25 cellular contexts compared by ENCODE assay signal in genomic region chr17:77792626-77793025, GRCh38.
DNase-seq lines count a peak whose midpoint lies in the region; FAIRE-seq and TF ChIP-seq lines count a peak whose summit lies in the region.
"Had no signal": no experiment of that assay in that cellular context is flagged by ENCODE, and none has a peak within 500 bp of the region (broad histone marks: within the 10 kb centered on the region; RNA-seq: fewer than 3 reads in every experiment).

No MANE protein-coding gene starts in this region.

- peak; percentile 31 for DNase-seq in cardiac septum (ENCODE audit: low spot score)
- DNase-seq in right atrium auricular region (ENCODE audit: low spot score), result no peak
- DNase-seq in H1 (ENCODE audit: low read depth in 1 of 2, low spot score in 2 of 2), result no peak
- no peak for DNase-seq in neural progenitor cell (ENCODE audit: low spot score)
- DNase-seq in spleen, result peak; percentile 28
- no peak for DNase-seq in SW480 (ENCODE audit: low spot score)
- DNase-seq in small intestine, result no peak
- DNase-seq in activated T-cell treated with anti-CD3 and anti-CD28 coated beads, Interleukin-2, amount 50 U/mL, for 48 hours, result no peak
- DNase-seq: 8988T; ACHN; AML-193; BE2C; Calu3; CD4-positive, alpha-beta memory T cell; COR-L47; DMS53; DMS79 treated with DMSO at 0.1 percent for 48 hours; GF-D8; GOT3; H7; HCEC 1CT had no signal

- no peak overlapping the region for H2AK5ac ChIP-seq in H1 (ENCODE audit: low read depth, low read length)

- H2AFZ ChIP-seq in H1 (ENCODE audit: low read length) (no peak overlapping the region), neural progenitor cell (replicated peaks) (no peak overlapping the region)

- H3K9ac ChIP-seq in H1 (replicated peaks in 1 of 4; ENCODE audit: extremely low read depth in 1 of 4, low read depth in 3 of 4, low read length in 3 of 4) (no peak overlapping the region), neural progenitor cell (no peak overlapping the region)
- H3K9ac ChIP-seq: BLaER1 treated with 17β-estradiol and CSF1 and Interleukin-3, amounts not matched to agents 10 nM and 100 nM had no signal

- no peaks in the 10 kb centered on the region for H4K20me1 ChIP-seq in H1 (replicated peaks in 1 of 2; ENCODE audit: control insufficient read depth in 1 of 2, insufficient read depth in 2 of 2, low read length in 2 of 2)
- no peaks in the 10 kb centered on the region for H4K20me1 ChIP-seq in neural progenitor cell (ENCODE audit: low read depth)
- H4K20me1 ChIP-seq: BLaER1 treated with 17β-estradiol and CSF1 and Interleukin-3, amounts not matched to agents 10 nM and 100 nM had no signal

- H3K79me2 ChIP-seq in H1 (ENCODE audit: control insufficient read depth in 1 of 2, insufficient read depth in 2 of 2, low read length in 2 of 2), result no peaks in the 10 kb centered on the region
- no peaks in the 10 kb centered on the region for H3K79me2 ChIP-seq in neural progenitor cell (ENCODE audit: low read depth)

- no peaks in the 10 kb centered on the region for H3K27me3 ChIP-seq in right atrium auricular region
- H3K27me3 ChIP-seq in H1 (replicated peaks in 1 of 4; ENCODE audit: control insufficient read depth in 3 of 4, extremely low read depth in 1 of 4, insufficient read depth in 3 of 4, low read length in 3 of 4), result peaks cover 28 to 60% (median 54%) of the 10 kb centered on the region in 4 experiments
- peaks cover 61% of the 10 kb centered on the region for H3K27me3 ChIP-seq in neural progenitor cell
- peaks cover 0 to 54% (median 5%) of the 10 kb centered on the region in 7 donors for H3K27me3 ChIP-seq in spleen (replicated peaks in 1 of 7)
- H3K27me3 ChIP-seq in small intestine (ENCODE audit: control insufficient read depth in 2 of 2, insufficient read depth in 2 of 2, low read length in 2 of 2), result no peaks in the 10 kb centered on the region
- H3K27me3 ChIP-seq: BE2C; BLaER1 treated with 17β-estradiol and CSF1 and Interleukin-3, amounts not matched to agents 10 nM and 100 nM had no signal

- peak overlapping the region; percentile 80; the same call in 1 of the 2 replicates for H2BK20ac ChIP-seq in H1 (ENCODE audit: low read length)

- H3K9me3 Mint-ChIP-seq in neural progenitor cell, result no peaks in the 10 kb centered on the region

- H3K36me3 Mint-ChIP-seq in neural progenitor cell, result no peaks in the 10 kb centered on the region
- H3K36me3 Mint-ChIP-seq: CD4-positive, alpha-beta memory T cell had no signal

- H2BK120ac ChIP-seq in H1 (replicated peaks; ENCODE audit: low read depth, low read length), result no peak overlapping the region

- H3K4me1 ChIP-seq in right atrium auricular region, result no peaks in the 10 kb centered on the region
- peaks cover 5 to 17% (median 10%) of the 10 kb centered on the region in 4 experiments for H3K4me1 ChIP-seq in H1 (replicated peaks in 1 of 4; ENCODE audit: control insufficient read depth in 3 of 4, insufficient read depth in 4 of 4, low read length in 3 of 4)
- peaks cover 11% of the 10 kb centered on the region for H3K4me1 ChIP-seq in neural progenitor cell
- peaks cover 0 to under 1% (median 0%) of the 10 kb centered on the region in 6 donors for H3K4me1 ChIP-seq in spleen
- H3K4me1 ChIP-seq in small intestine (ENCODE audit: control insufficient read depth in 2 of 2, insufficient read depth in 1 of 2, low read depth in 1 of 2, low read length in 1 of 2), result no peaks in the 10 kb centered on the region
- H3K4me1 ChIP-seq: A549, BE2C had no signal

- no peak overlapping the region for H3K4me3 Mint-ChIP-seq in neural progenitor cell
- H3K4me3 Mint-ChIP-seq: CD4-positive, alpha-beta memory T cell had no signal

- H4K91ac ChIP-seq in H1 (replicated peaks; ENCODE audit: insufficient read length, low read length), result no peak overlapping the region

- H2BK12ac ChIP-seq in H1 (ENCODE audit: low read depth, low read length), result peak overlapping the region; percentile 29; the same call in 1 of the 2 replicates

- 84% methylated on average over 10 of the region's 10 CpGs; no CpG with 5 or more reads in 1 of the 2 experiments for WGBS in H1 (ENCODE audit: extremely low coverage in 1 of 2, insufficient coverage in 1 of 2, insufficient read length in 1 of 2, insufficient replicate concordance in 2 of 2, low coverage in 1 of 2, low lambda C conversion rate in 2 of 2, missing lambda C conversion rate in 1 of 2), 2 experiments
- WGBS in spleen, 5 donors, result 75 to 92% (median 86%) methylated on average over 6 to 10 of the region's 10 CpGs
- 63 to 86% (median 82%) methylated on average over 8 to 10 of the region's 10 CpGs for WGBS in small intestine, 3 donors

- FAIRE-seq in H1 (lab: Jason Lieb, UNC) (no peak), small intestine (lab: Jason Lieb, UNC) (no peak)
- FAIRE-seq: A549, GM12891, GM18507 had no signal

- H3K4ac ChIP-seq in H1 (replicated peaks; ENCODE audit: insufficient read length, low read depth, low read length), result no peak overlapping the region

- TF ChIP-seq EP300 in H1 (IDR thresholded peaks at IDR 0.05; ENCODE audit: borderline replicate concordance in 1 of 2, low read depth in 2 of 2, low read length in 2 of 2), result no peak

- H3K18ac ChIP-seq in H1 (ENCODE audit: extremely low read depth, low read length), result peak overlapping the region; percentile 48; the same call in 1 of the 2 replicates

- no peak overlapping the region for H4K5ac ChIP-seq in H1 (ENCODE audit: insufficient read length, low read depth, low read length)

- H4K8ac ChIP-seq in H1 (ENCODE audit: extremely low read depth, insufficient read depth, low read length), result no peak overlapping the region; the same call in 1 of the 2 replicates

- CTCF ChIA-PET in H1 (lab: Charles Lee; ENCODE audit: partially characterized antibody), result interaction anchor here (0.8 to 1.2 kb wide), 3 partner anchors 49 to 100 kb away, joined by 3 read pairs; no protein-coding TSS in a partner anchor

- no peak overlapping the region for H3K14ac ChIP-seq in H1 (ENCODE audit: insufficient read length)

- POLR2A ChIA-PET in H1 (lab: Charles Lee; ENCODE audit: partially characterized antibody), result no interaction called here

- H3K27me3 Mint-ChIP-seq in neural progenitor cell (ENCODE audit: insufficient read depth, low read depth), result peaks cover 22% of the 10 kb centered on the region
- H3K27me3 Mint-ChIP-seq: CD4-positive, alpha-beta memory T cell had no signal

- H3K4me2 ChIP-seq in H1 (ENCODE audit: insufficient read depth in 1 of 2, low read depth in 2 of 2, low read length in 2 of 2) (no peak overlapping the region), neural progenitor cell (no peak overlapping the region)
- H3K4me2 ChIP-seq: A549; BLaER1 treated with 17β-estradiol and CSF1 and Interleukin-3, amounts not matched to agents 10 nM and 100 nM had no signal

- no peaks in the 10 kb centered on the region for H3K9me3 ChIP-seq in right atrium auricular region
- H3K9me3 ChIP-seq in H1 (ENCODE audit: insufficient read depth in 2 of 2, low read depth in 1 of 2, low read length in 1 of 2), result no peaks in the 10 kb centered on the region
- H3K9me3 ChIP-seq in neural progenitor cell (ENCODE audit: low read depth), result no peaks in the 10 kb centered on the region
- H3K9me3 ChIP-seq in spleen, result no peaks in the 10 kb centered on the region
- no peaks in the 10 kb centered on the region for H3K9me3 ChIP-seq in small intestine (ENCODE audit: control insufficient read depth, low read depth)
- H3K9me3 ChIP-seq: A549; BE2C; BLaER1 treated with 17β-estradiol and CSF1 and Interleukin-3, amounts not matched to agents 10 nM and 100 nM had no signal

- no peak for TF ChIP-seq RAD21 in H1 (IDR thresholded peaks at IDR 0.05 in 1 of 2, conservative IDR thresholded peaks at IDR 0.05 in 1 of 2; ENCODE audit: low read depth in 2 of 2, low read length in 2 of 2)

- no peak overlapping the region for H3K27ac ChIP-seq in right atrium auricular region
- no peak overlapping the region for H3K27ac ChIP-seq in H1 (ENCODE audit: low read depth, low read length)
- H3K27ac ChIP-seq in neural progenitor cell, result no peak overlapping the region
- H3K27ac ChIP-seq in spleen, result no peak overlapping the region
- no peak overlapping the region for H3K27ac ChIP-seq in small intestine (ENCODE audit: low read depth in 1 of 2, low read length in 1 of 2)
- H3K27ac ChIP-seq: A549; BLaER1 treated with 17β-estradiol and CSF1 and Interleukin-3, amounts not matched to agents 10 nM and 100 nM had no signal

- H3K23me2 ChIP-seq in H1 (ENCODE audit: low read depth, low read length), result no peaks in the 10 kb centered on the region; the same call in 1 of the 2 replicates

- H3K56ac ChIP-seq in H1 (replicated peaks; ENCODE audit: insufficient read length, low read depth, low read length), result no peak overlapping the region

- no peak overlapping the region for H3K4me3 ChIP-seq in right atrium auricular region
- H3K4me3 ChIP-seq in H1 (ENCODE audit: extremely low read depth in 1 of 4, insufficient read depth in 2 of 4, low read depth in 3 of 4, low read length in 4 of 4), result no peak overlapping the region
- H3K4me3 ChIP-seq in neural progenitor cell, result no peak overlapping the region
- no peak overlapping the region for H3K4me3 ChIP-seq in spleen
- H3K4me3 ChIP-seq in small intestine (ENCODE audit: low read depth in 1 of 2, low read length in 2 of 2), result no peak overlapping the region
- H3K4me3 ChIP-seq: A549; BLaER1 treated with 17β-estradiol and CSF1 and Interleukin-3, amounts not matched to agents 10 nM and 100 nM had no signal

- TF ChIP-seq CTCF in right atrium auricular region (IDR thresholded peaks at IDR 0.05) (no peak), H1 (IDR thresholded peaks at IDR 0.05; ENCODE audit: control extremely low read depth in 1 of 3, insufficient read depth in 1 of 3, low read depth in 1 of 3, low read length in 3 of 3) (no peak), neural progenitor cell (IDR thresholded peaks at IDR 0.05) (no peak), spleen (IDR thresholded peaks at IDR 0.05 in 8 of 11, conservative IDR thresholded peaks at IDR 0.05 in 3 of 11) (no peak)

- peak overlapping the region; percentile 65 for H3K27ac Mint-ChIP-seq in neural progenitor cell
- H3K27ac Mint-ChIP-seq: CD4-positive, alpha-beta memory T cell had no signal

- H2BK15ac ChIP-seq in H1 (ENCODE audit: low read length), result 0 out of 2 replicates have a peak overlapping the region, but pooled peaks have one; percentile 46

- H3F3A ChIP-seq in neural progenitor cell (ENCODE audit: low read depth), result peaks cover 8% of the 10 kb centered on the region

- TF ChIP-seq POLR2A in H1 (IDR thresholded peaks at IDR 0.05; ENCODE audit: control extremely low read depth in 1 of 2, low read depth in 2 of 2, low read length in 2 of 2) (no peak), spleen (IDR thresholded peaks at IDR 0.05) (no peak)

- H2BK5ac ChIP-seq in H1 (ENCODE audit: low read depth, low read length), result peak overlapping the region; percentile 66; the same call in 1 of the 2 replicates

- H3K23ac ChIP-seq in H1 (ENCODE audit: insufficient read length), result no peak overlapping the region

- intact Hi-C loops in cardiac septum (cut with DNase I) (no loop called here), spleen (cut with DNase I; ENCODE audit: low total_unique reads) (no loop called here)

- no peaks in the 10 kb centered on the region for H3K79me1 ChIP-seq in H1 (ENCODE audit: low read depth, low read length)

- H3K36me3 ChIP-seq in right atrium auricular region, result no peaks in the 10 kb centered on the region
- H3K36me3 ChIP-seq in H1 (ENCODE audit: control insufficient read depth in 2 of 4, insufficient read depth in 4 of 4, low read length in 3 of 4), result no peaks in the 10 kb centered on the region
- H3K36me3 ChIP-seq in neural progenitor cell, result no peaks in the 10 kb centered on the region
- H3K36me3 ChIP-seq in spleen, result no peaks in the 10 kb centered on the region
- H3K36me3 ChIP-seq in small intestine (ENCODE audit: control insufficient read depth in 2 of 2, insufficient read depth in 2 of 2, low read length in 2 of 2), result no peaks in the 10 kb centered on the region
- H3K36me3 ChIP-seq: BE2C; BLaER1 treated with 17β-estradiol and CSF1 and Interleukin-3, amounts not matched to agents 10 nM and 100 nM had no signal

- peaks cover 32% of the 10 kb centered on the region for H3K4me1 Mint-ChIP-seq in neural progenitor cell

Comparison
In these comparisons a context has a peak if more than half of its experiments do, and no peak if none do; other contexts are left out.
1. DNase-seq: peak in cardiac septum (single experiment) and spleen (single experiment); none in right atrium auricular region (single experiment), H1 (0 of 2), neural progenitor cell (single experiment), SW480 (single experiment), small intestine (single experiment) and activated T-cell treated with anti-CD3 and anti-CD28 coated beads, Interleukin-2, amount 50 U/mL, for 48 hours (0 of 2).